1 cellular context compared by ENCODE assay signal in genomic region chr20:49812463-49813304, GRCh38.
TF ChIP-seq lines count a peak whose summit lies in the region.

Gene SLC9A8 (plus strand): TSS chr20:49812828. CDS start chr20:49812923, 95 bp downstream.

TF ChIP-seq in HEK293, 187 proteins besides CTCF, POLR2A, EP300 and RAD21 (continued from another document and continues in another):
- TF ChIP-seq ZNF473 (tag by site-specific recombination; IDR thresholded peaks at IDR 0.05) (no peak), ZXDB (tag by site-specific recombination; IDR thresholded peaks at IDR 0.05) (peak; percentile 54; the same call in 1 of the 2 replicates), ZNF211 (tag by site-specific recombination; IDR thresholded peaks at IDR 0.05; ENCODE audit: low read depth) (no peak), ZBTB26 (tag by site-specific recombination; optimal IDR thresholded peaks at IDR 0.05) (peak; percentile 69), ZFP41 (tag by site-specific recombination; IDR thresholded peaks at IDR 0.05; ENCODE audit: borderline replicate concordance) (no peak), ZNF184 (tag by site-specific recombination; IDR thresholded peaks at IDR 0.05) (no peak), ZNF26 (tag by site-specific recombination; IDR thresholded peaks at IDR 0.05) (no peak), ZNF707 (tag by site-specific recombination; IDR thresholded peaks at IDR 0.05) (no peak), FEZF1 (tag by site-specific recombination; IDR thresholded peaks at IDR 0.05) (no peak), ZSCAN5A (tag by site-specific recombination; IDR thresholded peaks at IDR 0.05) (no peak), ZNF76 (tag by site-specific recombination; IDR thresholded peaks at IDR 0.05; ENCODE audit: borderline replicate concordance, low read depth) (0 out of 2 replicates have a peak, but pooled peaks have one; percentile 62), ZNF596 (tag by site-specific recombination; IDR thresholded peaks at IDR 0.05) (no peak), SP7 (tag by site-specific recombination; IDR thresholded peaks at IDR 0.05) (peak; percentile 76; the same call in 1 of the 2 replicates), ZNF514 (tag by site-specific recombination; IDR thresholded peaks at IDR 0.05) (no peak), ZNF549 (tag by site-specific recombination; IDR thresholded peaks at IDR 0.05) (no peak), HOXA7 (CRISPR knock-in tag; IDR thresholded peaks at IDR 0.05; ENCODE audit: borderline replicate concordance) (no peak), ZNF18 (tag by site-specific recombination; IDR thresholded peaks at IDR 0.05) (no peak), ZNF221 (tag by site-specific recombination; IDR thresholded peaks at IDR 0.05; ENCODE audit: borderline replicate concordance) (no peak), ZNF354C (tag by site-specific recombination; IDR thresholded peaks at IDR 0.05; ENCODE audit: borderline replicate concordance, low read depth) (no peak), MZF1 (tag by site-specific recombination; IDR thresholded peaks at IDR 0.05; ENCODE audit: borderline replicate concordance) (no peak), ZNF239 (tag by site-specific recombination; IDR thresholded peaks at IDR 0.05) (no peak), BCL11B (tag by site-specific recombination; IDR thresholded peaks at IDR 0.05; ENCODE audit: low read depth) (0 out of 2 replicates have a peak, but pooled peaks have one; percentile 25), ZNF830 (tag by site-specific recombination; IDR thresholded peaks at IDR 0.05; ENCODE audit: low read depth) (no peak), ZSCAN30 (tag by site-specific recombination; IDR thresholded peaks at IDR 0.05) (peak; percentile 74), ZNF341 (tag by site-specific recombination; IDR thresholded peaks at IDR 0.05; ENCODE audit: low read depth) (no peak), MYNN (tag by site-specific recombination; IDR thresholded peaks at IDR 0.05; ENCODE audit: borderline replicate concordance) (no peak), ZNF768 (tag by site-specific recombination; IDR thresholded peaks at IDR 0.05) (no peak), ZNF560 (tag by site-specific recombination; IDR thresholded peaks at IDR 0.05; ENCODE audit: borderline replicate concordance) (no peak), SP2 (tag by site-specific recombination; IDR thresholded peaks at IDR 0.05) (peak; percentile 89), ZNF391 (tag by site-specific recombination; IDR thresholded peaks at IDR 0.05; ENCODE audit: borderline replicate concordance, low read depth) (0 out of 2 replicates have a peak, but pooled peaks have one; percentile 17), ZNF791 (tag by site-specific recombination; IDR thresholded peaks at IDR 0.05) (no peak), GLI4 (tag by site-specific recombination; IDR thresholded peaks at IDR 0.05) (no peak), KLF9 (tag by site-specific recombination; IDR thresholded peaks at IDR 0.05; ENCODE audit: low read depth) (peak; percentile 30; the same call in 1 of the 2 replicates), ZNF776 (tag by site-specific recombination; IDR thresholded peaks at IDR 0.05; ENCODE audit: borderline replicate concordance) (no peak), KLF1 (tag by site-specific recombination; IDR thresholded peaks at IDR 0.05) (peak; percentile 81), ZNF555 (tag by site-specific recombination; conservative IDR thresholded peaks at IDR 0.05) (no peak)
- TF ChIP-seq, protein P1, sequence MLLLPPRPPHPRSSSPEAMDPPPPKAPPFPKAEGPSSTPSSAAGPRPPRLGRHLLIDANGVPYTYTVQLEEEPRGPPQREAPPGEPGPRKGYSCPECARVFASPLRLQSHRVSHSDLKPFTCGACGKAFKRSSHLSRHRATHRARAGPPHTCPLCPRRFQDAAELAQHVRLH (tag by site-specific recombination; IDR thresholded peaks at IDR 0.05) = no peak
- TF ChIP-seq, protein P2, sequence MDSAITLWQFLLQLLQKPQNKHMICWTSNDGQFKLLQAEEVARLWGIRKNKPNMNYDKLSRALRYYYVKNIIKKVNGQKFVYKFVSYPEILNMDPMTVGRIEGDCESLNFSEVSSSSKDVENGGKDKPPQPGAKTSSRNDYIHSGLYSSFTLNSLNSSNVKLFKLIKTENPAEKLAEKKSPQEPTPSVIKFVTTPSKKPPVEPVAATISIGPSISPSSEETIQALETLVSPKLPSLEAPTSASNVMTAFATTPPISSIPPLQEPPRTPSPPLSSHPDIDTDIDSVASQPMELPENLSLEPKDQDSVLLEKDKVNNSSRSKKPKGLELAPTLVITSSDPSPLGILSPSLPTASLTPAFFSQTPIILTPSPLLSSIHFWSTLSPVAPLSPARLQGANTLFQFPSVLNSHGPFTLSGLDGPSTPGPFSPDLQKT (IDR thresholded peaks at IDR 0.05; ENCODE audit: borderline replicate concordance, low read depth, low read length) = no peak
- TF ChIP-seq, protein P3, sequence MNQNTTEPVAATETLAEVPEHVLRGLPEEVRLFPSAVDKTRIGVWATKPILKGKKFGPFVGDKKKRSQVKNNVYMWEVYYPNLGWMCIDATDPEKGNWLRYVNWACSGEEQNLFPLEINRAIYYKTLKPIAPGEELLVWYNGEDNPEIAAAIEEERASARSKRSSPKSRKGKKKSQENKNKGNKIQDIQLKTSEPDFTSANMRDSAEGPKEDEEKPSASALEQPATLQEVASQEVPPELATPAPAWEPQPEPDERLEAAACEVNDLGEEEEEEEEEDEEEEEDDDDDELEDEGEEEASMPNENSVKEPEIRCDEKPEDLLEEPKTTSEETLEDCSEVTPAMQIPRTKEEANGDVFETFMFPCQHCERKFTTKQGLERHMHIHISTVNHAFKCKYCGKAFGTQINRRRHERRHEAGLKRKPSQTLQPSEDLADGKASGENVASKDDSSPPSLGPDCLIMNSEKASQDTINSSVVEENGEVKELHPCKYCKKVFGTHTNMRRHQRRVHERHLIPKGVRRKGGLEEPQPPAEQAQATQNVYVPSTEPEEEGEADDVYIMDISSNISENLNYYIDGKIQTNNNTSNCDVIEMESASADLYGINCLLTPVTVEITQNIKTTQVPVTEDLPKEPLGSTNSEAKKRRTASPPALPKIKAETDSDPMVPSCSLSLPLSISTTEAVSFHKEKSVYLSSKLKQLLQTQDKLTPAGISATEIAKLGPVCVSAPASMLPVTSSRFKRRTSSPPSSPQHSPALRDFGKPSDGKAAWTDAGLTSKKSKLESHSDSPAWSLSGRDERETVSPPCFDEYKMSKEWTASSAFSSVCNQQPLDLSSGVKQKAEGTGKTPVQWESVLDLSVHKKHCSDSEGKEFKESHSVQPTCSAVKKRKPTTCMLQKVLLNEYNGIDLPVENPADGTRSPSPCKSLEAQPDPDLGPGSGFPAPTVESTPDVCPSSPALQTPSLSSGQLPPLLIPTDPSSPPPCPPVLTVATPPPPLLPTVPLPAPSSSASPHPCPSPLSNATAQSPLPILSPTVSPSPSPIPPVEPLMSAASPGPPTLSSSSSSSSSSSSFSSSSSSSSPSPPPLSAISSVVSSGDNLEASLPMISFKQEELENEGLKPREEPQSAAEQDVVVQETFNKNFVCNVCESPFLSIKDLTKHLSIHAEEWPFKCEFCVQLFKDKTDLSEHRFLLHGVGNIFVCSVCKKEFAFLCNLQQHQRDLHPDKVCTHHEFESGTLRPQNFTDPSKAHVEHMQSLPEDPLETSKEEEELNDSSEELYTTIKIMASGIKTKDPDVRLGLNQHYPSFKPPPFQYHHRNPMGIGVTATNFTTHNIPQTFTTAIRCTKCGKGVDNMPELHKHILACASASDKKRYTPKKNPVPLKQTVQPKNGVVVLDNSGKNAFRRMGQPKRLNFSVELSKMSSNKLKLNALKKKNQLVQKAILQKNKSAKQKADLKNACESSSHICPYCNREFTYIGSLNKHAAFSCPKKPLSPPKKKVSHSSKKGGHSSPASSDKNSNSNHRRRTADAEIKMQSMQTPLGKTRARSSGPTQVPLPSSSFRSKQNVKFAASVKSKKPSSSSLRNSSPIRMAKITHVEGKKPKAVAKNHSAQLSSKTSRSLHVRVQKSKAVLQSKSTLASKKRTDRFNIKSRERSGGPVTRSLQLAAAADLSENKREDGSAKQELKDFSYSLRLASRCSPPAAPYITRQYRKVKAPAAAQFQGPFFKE (tag by site-specific recombination; IDR thresholded peaks at IDR 0.05; ENCODE audit: borderline replicate concordance) = no peak
- TF ChIP-seq, protein P4, sequence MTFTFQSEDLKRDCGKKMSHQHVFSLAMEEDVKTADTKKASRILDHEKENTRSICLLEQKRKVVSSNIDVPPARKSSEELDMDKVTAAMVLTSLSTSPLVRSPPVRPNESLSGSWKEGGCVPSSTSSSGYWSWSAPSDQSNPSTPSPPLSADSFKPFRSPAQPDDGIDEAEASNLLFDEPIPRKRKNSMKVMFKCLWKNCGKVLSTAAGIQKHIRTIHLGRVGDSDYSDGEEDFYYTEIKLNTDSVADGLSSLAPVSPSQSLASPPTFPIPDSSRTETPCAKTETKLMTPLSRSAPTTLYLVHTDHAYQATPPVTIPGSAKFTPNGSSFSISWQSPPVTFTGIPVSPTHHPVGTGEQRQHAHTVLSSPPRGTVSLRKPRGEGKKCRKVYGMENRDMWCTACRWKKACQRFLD (tag by site-specific recombination; IDR thresholded peaks at IDR 0.05) = no peak
- TF ChIP-seq, protein P5, sequence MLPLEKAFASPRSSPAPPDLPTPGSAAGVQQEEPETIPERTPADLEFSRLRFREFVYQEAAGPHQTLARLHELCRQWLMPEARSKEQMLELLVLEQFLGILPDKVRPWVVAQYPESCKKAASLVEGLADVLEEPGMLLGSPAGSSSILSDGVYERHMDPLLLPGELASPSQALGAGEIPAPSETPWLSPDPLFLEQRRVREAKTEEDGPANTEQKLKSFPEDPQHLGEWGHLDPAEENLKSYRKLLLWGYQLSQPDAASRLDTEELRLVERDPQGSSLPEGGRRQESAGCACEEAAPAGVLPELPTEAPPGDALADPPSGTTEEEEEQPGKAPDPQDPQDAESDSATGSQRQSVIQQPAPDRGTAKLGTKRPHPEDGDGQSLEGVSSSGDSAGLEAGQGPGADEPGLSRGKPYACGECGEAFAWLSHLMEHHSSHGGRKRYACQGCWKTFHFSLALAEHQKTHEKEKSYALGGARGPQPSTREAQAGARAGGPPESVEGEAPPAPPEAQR (tag by site-specific recombination; IDR thresholded peaks at IDR 0.05) = no peak
